Comparison of ENCODE assay signal across 1 cellular context in the genomic region with DNA sequence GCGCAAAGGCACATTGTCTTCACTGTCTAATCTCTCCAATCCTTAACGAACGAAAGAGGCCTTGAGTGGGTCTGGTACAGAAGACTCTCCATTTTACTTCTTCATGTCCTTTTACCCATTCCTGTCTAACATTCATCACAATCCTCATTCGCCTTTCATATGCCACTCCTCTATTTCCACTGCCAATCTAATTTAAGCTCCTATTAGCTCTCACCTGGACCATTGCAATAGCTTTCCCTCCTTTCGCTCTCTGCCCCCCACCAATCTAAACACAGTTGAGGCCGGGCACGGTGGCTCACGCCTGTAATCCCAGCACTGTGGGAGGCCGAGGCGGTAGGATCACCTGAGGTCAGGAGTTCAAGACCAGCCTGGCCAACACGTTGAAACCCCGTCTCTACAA.
TF ChIP-seq lines count a peak whose summit lies in the region.

No MANE protein-coding gene starts in this region.

TF ChIP-seq in K562, 482 proteins besides CTCF, POLR2A, EP300 and RAD21 (continues in another document):
- TF ChIP-seq HDGF (IDR thresholded peaks at IDR 0.05) (0 out of 2 replicates have a peak, but pooled peaks have one; percentile 62), ZNF212 (CRISPR knock-in tag; IDR thresholded peaks at IDR 0.05) (no peak), HDAC1 (IDR thresholded peaks at IDR 0.05) (peak in 1 of 2 experiments; percentile 51; a peak in 2 of 4 replicates), THAP12 (CRISPR knock-in tag; IDR thresholded peaks at IDR 0.05) (0 out of 2 replicates have a peak, but pooled peaks have one; percentile 8), BACH1 (tag; IDR thresholded peaks at IDR 0.05) (no peak), NR2C1 (IDR thresholded peaks at IDR 0.05) (no peak), NR2C1 (tag; IDR thresholded peaks at IDR 0.05) (peak; percentile 21; the same call in 1 of the 2 replicates), LARP7 (IDR thresholded peaks at IDR 0.05) (0 out of 2 replicates have a peak, but pooled peaks have one; percentile 12), SRSF3 (IDR thresholded peaks at IDR 0.05; ENCODE audit: insufficient read depth, low read length) (no peak), CEBPZ (IDR thresholded peaks at IDR 0.05; ENCODE audit: borderline replicate concordance, low read depth, low read length) (no peak), ARHGAP35 (IDR thresholded peaks at IDR 0.05; ENCODE audit: partially characterized antibody) (peak; percentile 6), GTF2A2 (tag; IDR thresholded peaks at IDR 0.05) (no peak), ZNF197 (CRISPR knock-in tag; IDR thresholded peaks at IDR 0.05; ENCODE audit: low read depth) (no peak), OTX1 (CRISPR knock-in tag; IDR thresholded peaks at IDR 0.05) (no peak), SMAD4 (CRISPR knock-in tag; conservative IDR thresholded peaks at IDR 0.05) (no peak), ZBTB49 (CRISPR knock-in tag; IDR thresholded peaks at IDR 0.05; ENCODE audit: borderline replicate concordance) (no peak), TCF3 (CRISPR knock-in tag; IDR thresholded peaks at IDR 0.05) (no peak), MTF1 (CRISPR knock-in tag; IDR thresholded peaks at IDR 0.05; ENCODE audit: borderline replicate concordance) (no peak), RAD51 (IDR thresholded peaks at IDR 0.05; ENCODE audit: borderline replicate concordance, low read depth) (no peak), ZNF175 (CRISPR knock-in tag; IDR thresholded peaks at IDR 0.05; ENCODE audit: low read depth) (0 out of 2 replicates have a peak, but pooled peaks have one; percentile 52), ZMIZ1 (IDR thresholded peaks at IDR 0.05; ENCODE audit: low read depth in 2 of 2, low read length in 2 of 2) (no peak), MCM3 (IDR thresholded peaks at IDR 0.05) (no peak), NR4A1 (CRISPR knock-in tag; IDR thresholded peaks at IDR 0.05) (no peak), NR4A1 (tag; IDR thresholded peaks at IDR 0.05) (0 out of 2 replicates have a peak, but pooled peaks have one; percentile 56)
- TF ChIP-seq, protein P1, sequence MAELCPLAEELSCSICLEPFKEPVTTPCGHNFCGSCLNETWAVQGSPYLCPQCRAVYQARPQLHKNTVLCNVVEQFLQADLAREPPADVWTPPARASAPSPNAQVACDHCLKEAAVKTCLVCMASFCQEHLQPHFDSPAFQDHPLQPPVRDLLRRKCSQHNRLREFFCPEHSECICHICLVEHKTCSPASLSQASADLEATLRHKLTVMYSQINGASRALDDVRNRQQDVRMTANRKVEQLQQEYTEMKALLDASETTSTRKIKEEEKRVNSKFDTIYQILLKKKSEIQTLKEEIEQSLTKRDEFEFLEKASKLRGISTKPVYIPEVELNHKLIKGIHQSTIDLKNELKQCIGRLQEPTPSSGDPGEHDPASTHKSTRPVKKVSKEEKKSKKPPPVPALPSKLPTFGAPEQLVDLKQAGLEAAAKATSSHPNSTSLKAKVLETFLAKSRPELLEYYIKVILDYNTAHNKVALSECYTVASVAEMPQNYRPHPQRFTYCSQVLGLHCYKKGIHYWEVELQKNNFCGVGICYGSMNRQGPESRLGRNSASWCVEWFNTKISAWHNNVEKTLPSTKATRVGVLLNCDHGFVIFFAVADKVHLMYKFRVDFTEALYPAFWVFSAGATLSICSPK (IDR thresholded peaks at IDR 0.05; ENCODE audit: borderline replicate concordance) = peak; percentile 55; the same call in 1 of the 2 replicates
- TF ChIP-seq, protein P2, sequence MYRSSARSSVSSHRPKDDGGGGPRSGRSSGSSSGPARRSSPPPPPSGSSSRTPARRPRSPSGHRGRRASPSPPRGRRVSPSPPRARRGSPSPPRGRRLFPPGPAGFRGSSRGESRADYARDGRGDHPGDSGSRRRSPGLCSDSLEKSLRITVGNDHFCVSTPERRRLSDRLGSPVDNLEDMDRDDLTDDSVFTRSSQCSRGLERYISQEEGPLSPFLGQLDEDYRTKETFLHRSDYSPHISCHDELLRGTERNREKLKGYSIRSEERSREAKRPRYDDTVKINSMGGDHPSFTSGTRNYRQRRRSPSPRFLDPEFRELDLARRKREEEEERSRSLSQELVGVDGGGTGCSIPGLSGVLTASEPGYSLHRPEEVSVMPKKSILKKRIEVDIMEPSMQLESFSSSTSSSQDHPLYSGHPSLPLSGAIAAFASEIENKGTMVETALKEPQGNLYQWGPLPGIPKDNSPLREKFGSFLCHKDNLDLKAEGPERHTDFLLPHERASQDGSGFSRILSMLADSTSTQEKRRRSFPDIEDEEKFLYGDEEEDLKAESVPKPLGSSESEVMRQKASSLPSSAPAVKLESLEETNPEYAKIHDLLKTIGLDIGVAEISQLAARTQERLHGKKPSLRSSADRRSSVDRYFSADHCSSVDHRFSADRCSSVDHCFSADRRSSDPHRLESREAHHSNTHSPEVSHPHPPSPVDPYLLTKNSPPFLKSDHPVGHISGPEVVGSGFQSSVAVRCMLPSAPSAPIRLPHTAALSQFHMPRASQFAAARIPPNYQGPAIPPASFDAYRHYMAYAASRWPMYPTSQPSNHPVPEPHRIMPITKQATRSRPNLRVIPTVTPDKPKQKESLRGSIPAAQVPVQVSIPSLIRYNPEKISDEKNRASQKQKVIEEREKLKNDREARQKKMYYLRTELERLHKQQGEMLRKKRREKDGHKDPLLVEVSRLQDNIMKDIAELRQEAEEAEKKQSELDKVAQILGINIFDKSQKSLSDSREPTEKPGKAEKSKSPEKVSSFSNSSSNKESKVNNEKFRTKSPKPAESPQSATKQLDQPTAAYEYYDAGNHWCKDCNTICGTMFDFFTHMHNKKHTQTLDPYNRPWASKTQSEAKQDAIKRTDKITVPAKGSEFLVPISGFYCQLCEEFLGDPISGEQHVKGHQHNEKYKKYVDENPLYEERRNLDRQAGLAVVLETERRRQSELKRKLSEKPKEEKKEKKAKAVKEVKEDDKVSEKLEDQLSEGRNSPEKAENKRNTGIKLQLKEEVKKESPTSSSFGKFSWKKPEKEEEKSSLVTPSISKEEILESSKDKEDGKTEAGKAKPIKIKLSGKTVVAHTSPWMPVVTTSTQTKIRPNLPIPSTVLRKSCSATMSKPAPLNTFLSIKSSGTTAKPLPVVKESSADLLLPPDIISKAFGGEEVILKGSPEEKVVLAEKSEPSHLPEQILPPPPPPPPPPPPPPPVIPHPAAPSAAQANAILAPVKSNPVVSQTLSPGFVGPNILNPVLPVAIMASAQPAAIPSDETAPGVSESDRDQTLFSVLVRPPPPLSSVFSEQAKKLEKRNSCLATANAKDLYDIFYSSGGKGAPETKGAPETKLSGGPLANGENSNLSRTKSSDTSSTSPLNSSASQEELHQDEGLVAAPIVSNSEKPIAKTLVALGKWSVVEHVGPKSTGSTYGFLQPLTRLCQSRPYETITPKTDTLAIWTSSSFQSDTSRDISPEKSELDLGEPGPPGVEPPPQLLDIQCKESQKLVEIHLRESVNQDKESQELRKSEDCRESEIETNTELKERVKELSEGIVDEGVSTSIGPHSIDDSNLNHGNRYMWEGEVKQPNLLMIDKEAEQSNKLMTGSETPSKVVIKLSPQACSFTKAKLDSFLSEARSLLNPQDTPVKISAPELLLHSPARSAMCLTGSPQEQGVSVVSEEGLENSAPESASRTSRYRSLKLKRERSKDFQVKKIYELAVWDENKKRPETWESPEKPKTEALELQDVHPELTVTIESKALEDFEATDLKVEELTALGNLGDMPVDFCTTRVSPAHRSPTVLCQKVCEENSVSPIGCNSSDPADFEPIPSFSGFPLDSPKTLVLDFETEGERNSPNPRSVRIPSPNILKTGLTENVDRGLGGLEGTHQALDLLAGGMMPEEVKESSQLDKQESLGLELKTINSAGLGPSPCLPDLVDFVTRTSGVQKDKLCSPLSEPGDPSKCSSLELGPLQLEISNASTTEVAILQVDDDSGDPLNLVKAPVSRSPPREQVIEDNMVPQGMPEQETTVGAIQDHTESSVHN (IDR thresholded peaks at IDR 0.05; ENCODE audit: borderline replicate concordance in 1 of 2, low read depth in 1 of 2) = no peak
- TF ChIP-seq, protein P3, sequence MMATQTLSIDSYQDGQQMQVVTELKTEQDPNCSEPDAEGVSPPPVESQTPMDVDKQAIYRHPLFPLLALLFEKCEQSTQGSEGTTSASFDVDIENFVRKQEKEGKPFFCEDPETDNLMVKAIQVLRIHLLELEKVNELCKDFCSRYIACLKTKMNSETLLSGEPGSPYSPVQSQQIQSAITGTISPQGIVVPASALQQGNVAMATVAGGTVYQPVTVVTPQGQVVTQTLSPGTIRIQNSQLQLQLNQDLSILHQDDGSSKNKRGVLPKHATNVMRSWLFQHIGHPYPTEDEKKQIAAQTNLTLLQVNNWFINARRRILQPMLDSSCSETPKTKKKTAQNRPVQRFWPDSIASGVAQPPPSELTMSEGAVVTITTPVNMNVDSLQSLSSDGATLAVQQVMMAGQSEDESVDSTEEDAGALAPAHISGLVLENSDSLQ (IDR thresholded peaks at IDR 0.05) = peak; percentile 65
- TF ChIP-seq, protein P4, sequence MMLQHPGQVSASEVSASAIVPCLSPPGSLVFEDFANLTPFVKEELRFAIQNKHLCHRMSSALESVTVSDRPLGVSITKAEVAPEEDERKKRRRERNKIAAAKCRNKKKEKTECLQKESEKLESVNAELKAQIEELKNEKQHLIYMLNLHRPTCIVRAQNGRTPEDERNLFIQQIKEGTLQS (IDR thresholded peaks at IDR 0.05) = no peak
- TF ChIP-seq, protein P4 (CRISPR knock-in tag; conservative IDR thresholded peaks at IDR 0.05) = 0 out of 2 replicates have a peak, but pooled peaks have one; percentile 32
